Comparison of ENCODE assay signal across 14 cellular contexts in genomic region chr9:114249424-114250234, GRCh38.
DNase-seq lines count a peak whose midpoint lies in the region; ATAC-seq, FAIRE-seq and TF ChIP-seq lines count a peak whose summit lies in the region.
"Had no signal": no experiment of that assay in that cellular context is flagged by ENCODE, and none has a peak within 500 bp of the region (broad histone marks: within the 10 kb centered on the region; RNA-seq: fewer than 3 reads in every experiment).

No MANE protein-coding gene starts in this region.

- H3K36me3 ChIP-seq in ascending aorta (no peaks in the 10 kb centered on the region), left ventricle myocardium inferior (no peaks in the 10 kb centered on the region), pancreas (no peaks in the 10 kb centered on the region), uterus (no peaks in the 10 kb centered on the region), small intestine (ENCODE audit: control insufficient read depth in 2 of 2, insufficient read depth in 2 of 2, low read length in 2 of 2) (no peaks in the 10 kb centered on the region)

- DNase-seq in ascending aorta (ENCODE audit: low spot score in 2 of 2) (no peak), left ventricle myocardium inferior (no peak), pancreas (peak in 1 of 6 donors; percentile 56), uterus (no peak), small intestine (no peak)
- no peak for DNase-seq in activated T-cell treated with anti-CD3 and anti-CD28 coated beads, Interleukin-2, amount 50 U/mL, for 24 hours
- DNase-seq: activated CD8-positive, alpha-beta memory T cell treated with anti-CD3 and anti-CD28 coated beads, Interleukin-2, amount 50 U/mL, for 4 hours; activated naive CD4-positive, alpha-beta T cell treated with anti-CD3 and anti-CD28 coated beads for 36 hours; effector CD4-positive, alpha-beta T cell; Kasumi-1; NCI-H1436; SIG-M5; stimulated activated CD4-positive, alpha-beta T cell treated with anti-CD3 and anti-CD28 coated beads, Interleukin-1b, Interleukin-23, amount 100 ng/mL, for 48 hours had no signal

- H3K36me3 Mint-ChIP-seq in activated T-cell treated with anti-CD3 and anti-CD28 coated beads, Interleukin-2, amount 50 U/mL, for 24 hours (ENCODE audit: low read depth), result no peaks in the 10 kb centered on the region

- peak overlapping the region; percentile 21 to 37 for H3K27ac ChIP-seq in ascending aorta
- H3K27ac ChIP-seq in left ventricle myocardium inferior (replicated peaks), result peak overlapping the region; percentile 88
- peak overlapping the region; percentile 35 to 62 (median 37) for H3K27ac ChIP-seq in pancreas
- peak overlapping the region; percentile 58 to 73 for H3K27ac ChIP-seq in uterus
- no peak overlapping the region for H3K27ac ChIP-seq in small intestine (ENCODE audit: low read depth in 1 of 2, low read length in 1 of 2)

- TF ChIP-seq POLR2A in uterus (IDR thresholded peaks at IDR 0.05), result no peak

- FAIRE-seq in pancreas (lab: Jason Lieb, UNC) (no peak), small intestine (lab: Jason Lieb, UNC) (no peak)

- H3K4me1 ChIP-seq in ascending aorta, result peaks cover 0 to 8% of the 10 kb centered on the region in 2 donors
- H3K4me1 ChIP-seq in left ventricle myocardium inferior, result peaks cover 40% of the 10 kb centered on the region
- peaks cover 10 to 15% (median 12%) of the 10 kb centered on the region in 3 donors for H3K4me1 ChIP-seq in pancreas
- H3K4me1 ChIP-seq in uterus, result peaks cover 0 to 5% of the 10 kb centered on the region in 2 donors
- no peaks in the 10 kb centered on the region for H3K4me1 ChIP-seq in small intestine (ENCODE audit: control insufficient read depth in 2 of 2, insufficient read depth in 1 of 2, low read depth in 1 of 2, low read length in 1 of 2)

- TF ChIP-seq CTCF in ascending aorta (IDR thresholded peaks at IDR 0.05), result no peak
- no peak for TF ChIP-seq CTCF in left ventricle myocardium inferior (IDR thresholded peaks at IDR 0.05; ENCODE audit: borderline replicate concordance)
- TF ChIP-seq CTCF in pancreas (IDR thresholded peaks at IDR 0.05), result no peak
- no peak for TF ChIP-seq CTCF in uterus (IDR thresholded peaks at IDR 0.05)

- no peak overlapping the region for H3K27ac Mint-ChIP-seq in activated T-cell treated with anti-CD3 and anti-CD28 coated beads, Interleukin-2, amount 50 U/mL, for 24 hours
- H3K27ac Mint-ChIP-seq: activated naive CD4-positive, alpha-beta T cell treated with anti-CD3 and anti-CD28 coated beads for 36 hours had no signal

- H3K4me3 Mint-ChIP-seq in activated T-cell treated with anti-CD3 and anti-CD28 coated beads, Interleukin-2, amount 50 U/mL, for 24 hours, result no peak overlapping the region
- H3K4me3 Mint-ChIP-seq: activated naive CD4-positive, alpha-beta T cell treated with anti-CD3 and anti-CD28 coated beads for 36 hours had no signal

- H3K4me1 Mint-ChIP-seq in activated T-cell treated with anti-CD3 and anti-CD28 coated beads, Interleukin-2, amount 50 U/mL, for 24 hours (ENCODE audit: low read depth), result no peaks in the 10 kb centered on the region

- H3K4me3 ChIP-seq in ascending aorta (peak overlapping the region; percentile 34 to 42), left ventricle myocardium inferior (peak overlapping the region; percentile 35), pancreas (peak overlapping the region in 1 of 4 donors; percentile 15), uterus (no peak overlapping the region), small intestine (ENCODE audit: low read depth in 1 of 2, low read length in 2 of 2) (no peak overlapping the region)

- H3K9me3 ChIP-seq in ascending aorta (no peaks in the 10 kb centered on the region), left ventricle myocardium inferior (replicated peaks) (no peaks in the 10 kb centered on the region), pancreas (no peaks in the 10 kb centered on the region), uterus (no peaks in the 10 kb centered on the region), small intestine (ENCODE audit: control insufficient read depth, low read depth) (no peaks in the 10 kb centered on the region)

- H3K9me3 Mint-ChIP-seq in activated T-cell treated with anti-CD3 and anti-CD28 coated beads, Interleukin-2, amount 50 U/mL, for 24 hours, result no peaks in the 10 kb centered on the region
- H3K9me3 Mint-ChIP-seq: activated naive CD4-positive, alpha-beta T cell treated with anti-CD3 and anti-CD28 coated beads for 36 hours had no signal

- intact Hi-C loops in ascending aorta (cut with DNase I) (loop anchor here (10.0 kb wide), 1 partner anchor 135 kb away; the partner anchor contains the start of gene AKNA), left ventricle myocardium inferior (cut with micrococcal nuclease) (loop anchor here (10.0 kb wide), 1 partner anchor 65 kb away; no protein-coding TSS in a partner anchor), pancreas (cut with DNase I) (no loop called here), uterus (cut with DNase I; ENCODE audit: low total_unique reads) (no loop called here)

- WGBS in pancreas, 2 donors, result 41 to 44% methylated on average over 21 of the region's 21 CpGs
- WGBS in small intestine, 3 donors, result 82 to 90% (median 85%) methylated on average over 21 of the region's 21 CpGs

- ATAC-seq in pancreas, result peak; percentile 51 to 77 (median 60)
- no peak for ATAC-seq in GM21360 (IDR thresholded peaks at IDR 0.05; ENCODE audit: unreplicated experiment)

- no peaks in the 10 kb centered on the region for H3K27me3 Mint-ChIP-seq in activated T-cell treated with anti-CD3 and anti-CD28 coated beads, Interleukin-2, amount 50 U/mL, for 24 hours

- H3K27me3 ChIP-seq in ascending aorta, result no peaks in the 10 kb centered on the region
- no peaks in the 10 kb centered on the region for H3K27me3 ChIP-seq in left ventricle myocardium inferior (ENCODE audit: low read depth)
- H3K27me3 ChIP-seq in pancreas, result no peaks in the 10 kb centered on the region
- H3K27me3 ChIP-seq in uterus, result no peaks in the 10 kb centered on the region
- H3K27me3 ChIP-seq in small intestine (ENCODE audit: control insufficient read depth in 2 of 2, insufficient read depth in 2 of 2, low read length in 2 of 2), result no peaks in the 10 kb centered on the region

Comparison
In these comparisons a context has a peak if more than half of its experiments do, and no peak if none do; other contexts are left out.
1. H3K27ac ChIP-seq: peak in ascending aorta (2 of 2), left ventricle myocardium inferior (single experiment), pancreas (4 of 4) and uterus (2 of 2); none in small intestine (0 of 2).
2. H3K4me3 ChIP-seq: peak in ascending aorta (2 of 2) and left ventricle myocardium inferior (single experiment); none in uterus (0 of 2) and small intestine (0 of 2).
3. intact Hi-C loops: an anchor here in ascending aorta (10.0 kb wide) and left ventricle myocardium inferior (10.0 kb wide); none called in pancreas and uterus.